In genomic region chr1:14498839-14499238, GRCh38 we compare ENCODE assay signal across 2 cellular contexts.
TF ChIP-seq lines count a peak whose summit lies in the region.

No MANE protein-coding gene starts in this region.

TF ChIP-seq in K562, 482 proteins besides CTCF, POLR2A, EP300 and RAD21 (continued from another document):
- TF ChIP-seq THAP12 (CRISPR knock-in tag; IDR thresholded peaks at IDR 0.05) (no peak), MECOM (CRISPR knock-in tag; IDR thresholded peaks at IDR 0.05) (no peak), KLF10 (CRISPR knock-in tag; IDR thresholded peaks at IDR 0.05) (no peak), NFATC3 (IDR thresholded peaks at IDR 0.05) (no peak), ATF3 (IDR thresholded peaks at IDR 0.05) (no peak), ATF3 (CRISPR knock-in tag; conservative IDR thresholded peaks at IDR 0.05) (no peak), STAT5B (CRISPR knock-in tag; IDR thresholded peaks at IDR 0.05) (no peak), MLX (CRISPR knock-in tag; conservative IDR thresholded peaks at IDR 0.05) (no peak), MEIS2 (IDR thresholded peaks at IDR 0.05; ENCODE audit: partially characterized antibody) (no peak), ZNF3 (CRISPR knock-in tag; IDR thresholded peaks at IDR 0.05) (no peak), ID3 (CRISPR knock-in tag; IDR thresholded peaks at IDR 0.05) (no peak), ID3 (tag; IDR thresholded peaks at IDR 0.05) (no peak), GATAD2A (IDR thresholded peaks at IDR 0.05) (no peak), SNRNP70 (optimal IDR thresholded peaks at IDR 0.05; ENCODE audit: low read depth, low read length) (no peak), ZFP30 (CRISPR knock-in tag; IDR thresholded peaks at IDR 0.05; ENCODE audit: borderline replicate concordance) (no peak), ARID4B (CRISPR knock-in tag; IDR thresholded peaks at IDR 0.05) (no peak)

TF ChIP-seq in liver, 16 proteins besides CTCF, POLR2A, EP300 and RAD21 (continued from another document):
- TF ChIP-seq ZBTB33 (IDR thresholded peaks at IDR 0.05): no peak
